8 cellular contexts compared by ENCODE assay signal in genomic region chr10:31745612-31746376, GRCh38.
DNase-seq lines count a peak whose midpoint lies in the region; ATAC-seq and TF ChIP-seq lines count a peak whose summit lies in the region.

No MANE protein-coding gene starts in this region.

- 0 out of 2 replicates have a peak, but pooled peaks cover 2% of the 10 kb centered on the region for H3K9me3 ChIP-seq in MG63

- no peak overlapping the region for H2BK15ac ChIP-seq in mesendoderm (replicated peaks; ENCODE audit: low read depth)

- no peak overlapping the region for H2BK120ac ChIP-seq in mesendoderm (ENCODE audit: low read depth, low read length)

- H3K27ac Mint-ChIP-seq in activated naive CD8-positive, alpha-beta T cell treated with anti-CD3 and anti-CD28 coated beads, Interleukin-2, amount 10 ng/mL, durations not matched to agents 7 days and 5 days: peak overlapping the region; percentile 79

- WGBS in mesendoderm (ENCODE audit: extremely low coverage, insufficient coverage, low lambda C conversion rate): no CpG with 5 or more reads among the region's 9 CpGs

- no peak overlapping the region for H4K5ac ChIP-seq in mesendoderm (ENCODE audit: low read length)

- H3K18ac ChIP-seq in mesendoderm (ENCODE audit: low read length): no peak overlapping the region

- no peak overlapping the region for H3K4ac ChIP-seq in mesendoderm (ENCODE audit: low read depth, low read length)

- H3K27me3 ChIP-seq in MG63 (no peaks in the 10 kb centered on the region), mesendoderm (ENCODE audit: insufficient read depth, low read length, poor library complexity) (no peaks in the 10 kb centered on the region)

- H3K36me3 Mint-ChIP-seq in activated naive CD8-positive, alpha-beta T cell treated with anti-CD3 and anti-CD28 coated beads, Interleukin-2, amount 10 ng/mL, durations not matched to agents 7 days and 5 days: no peaks in the 10 kb centered on the region

- TF ChIP-seq CTCF in omental fat pad (IDR thresholded peaks at IDR 0.05): no peak

- H3K79me1 ChIP-seq in mesendoderm (ENCODE audit: low read length): no peaks in the 10 kb centered on the region

- no peak overlapping the region for H2AK5ac ChIP-seq in mesendoderm (ENCODE audit: low read length)

- no peak overlapping the region for H3K56ac ChIP-seq in mesendoderm (ENCODE audit: low read length)

- H3K27me3 Mint-ChIP-seq in activated naive CD8-positive, alpha-beta T cell treated with anti-CD3 and anti-CD28 coated beads, Interleukin-2, amount 10 ng/mL, durations not matched to agents 7 days and 5 days: no peaks in the 10 kb centered on the region

- H3K79me2 ChIP-seq in mesendoderm (ENCODE audit: control insufficient read depth, insufficient read depth, low read length): no peaks in the 10 kb centered on the region

- no peak overlapping the region for H3K27ac ChIP-seq in mesendoderm (ENCODE audit: low read depth, low read length)

- H3K36me3 ChIP-seq in MG63: no peaks in the 10 kb centered on the region
- H3K36me3 ChIP-seq in mesendoderm (ENCODE audit: control insufficient read depth, insufficient read depth, low read length): no peaks in the 10 kb centered on the region

- no peak overlapping the region for H3K4me2 ChIP-seq in mesendoderm (ENCODE audit: low read length)

- ATAC-seq in activated naive CD8-positive, alpha-beta T cell treated with anti-CD3 and anti-CD28 coated beads, Interleukin-2, amount 10 ng/mL, durations not matched to agents 7 days and 5 days (ENCODE audit: low read depth): peak; percentile 99
- peak; percentile 61 for ATAC-seq in omental fat pad (ENCODE audit: low FRiP score)
- ATAC-seq in HG02885 (IDR thresholded peaks at IDR 0.05; ENCODE audit: poor library complexity, unreplicated experiment): no peak
- no peak for ATAC-seq in GM21515 (IDR thresholded peaks at IDR 0.05; ENCODE audit: unreplicated experiment)

- POLR2A ChIA-PET in activated naive CD8-positive, alpha-beta T cell treated with anti-CD3 and anti-CD28 coated beads, Interleukin-2, amount 10 ng/mL, durations not matched to agents 7 days and 5 days (lab: Charles Lee): interaction anchor here (0.6 to 1.7 kb wide), 4 partner anchors 12 to 664 kb away, joined by 3 to 17 read pairs (median 5); no protein-coding TSS in a partner anchor

- no peak overlapping the region for H4K8ac ChIP-seq in mesendoderm (ENCODE audit: low read depth, low read length)

- no peak overlapping the region for H3K9ac ChIP-seq in mesendoderm (ENCODE audit: low read length)

- H3K9me3 Mint-ChIP-seq in activated naive CD8-positive, alpha-beta T cell treated with anti-CD3 and anti-CD28 coated beads, Interleukin-2, amount 10 ng/mL, durations not matched to agents 7 days and 5 days: no peaks in the 10 kb centered on the region

- H3K23ac ChIP-seq in mesendoderm (ENCODE audit: low read length): no peak overlapping the region

- DNase-seq in DMS 273 treated with DMSO at 0.1 percent for 48 hours (lab: John Stamatoyannopoulos, UW): peak; percentile 78
- DNase-seq in MG63: peak; percentile 80
- DNase-seq in activated naive CD8-positive, alpha-beta T cell treated with anti-CD3 and anti-CD28 coated beads, Interleukin-2, amount 10 ng/mL, durations not matched to agents 7 days and 5 days: no peak
- DNase-seq in omental fat pad (ENCODE audit: low spot score): no peak
- DNase-seq in effector CD8-positive, alpha-beta T cell (lab: John Stamatoyannopoulos, UW): no peak
- DNase-seq in mesendoderm: no peak

- H3K4me3 Mint-ChIP-seq in activated naive CD8-positive, alpha-beta T cell treated with anti-CD3 and anti-CD28 coated beads, Interleukin-2, amount 10 ng/mL, durations not matched to agents 7 days and 5 days: peak overlapping the region; percentile 15

- no peaks in the 10 kb centered on the region for H3K4me1 ChIP-seq in mesendoderm (ENCODE audit: control insufficient read depth, low read depth, low read length)

- no peak overlapping the region for H2BK5ac ChIP-seq in mesendoderm (ENCODE audit: low read length)

- H3K4me1 Mint-ChIP-seq in activated naive CD8-positive, alpha-beta T cell treated with anti-CD3 and anti-CD28 coated beads, Interleukin-2, amount 10 ng/mL, durations not matched to agents 7 days and 5 days: peaks cover 10% of the 10 kb centered on the region

- no peak overlapping the region for H3K4me3 ChIP-seq in MG63
- H3K4me3 ChIP-seq in mesendoderm (ENCODE audit: low read length): no peak overlapping the region

Comparison
In these comparisons a context has a peak if more than half of its experiments do, and no peak if none do; other contexts are left out.
1. DNase-seq: peak in DMS 273 treated with DMSO at 0.1 percent for 48 hours (single experiment) and MG63 (single experiment); none in activated naive CD8-positive, alpha-beta T cell treated with anti-CD3 and anti-CD28 coated beads, Interleukin-2, amount 10 ng/mL, durations not matched to agents 7 days and 5 days (single experiment), omental fat pad (single experiment), effector CD8-positive, alpha-beta T cell (single experiment) and mesendoderm (single experiment).
2. ATAC-seq: peak in activated naive CD8-positive, alpha-beta T cell treated with anti-CD3 and anti-CD28 coated beads, Interleukin-2, amount 10 ng/mL, durations not matched to agents 7 days and 5 days (single experiment) and omental fat pad (single experiment); none in HG02885 (single experiment) and GM21515 (single experiment).